ENCODE assay signal across 8 cellular contexts in genomic region chr2:174605687-174606086, GRCh38. TPM values are rescaled to one million over a fixed set of nuclear protein-coding genes. Genes with fewer than 3 reads are reported as not detected.
DNase-seq lines count a peak whose midpoint lies in the region; ATAC-seq and TF ChIP-seq lines count a peak whose summit lies in the region.

No MANE protein-coding gene starts in this region.

- no peak overlapping the region for H3K4me3 Mint-ChIP-seq in CD14-positive monocyte
- H3K4me3 Mint-ChIP-seq in activated CD8-positive, alpha-beta T cell treated with anti-CD3 and anti-CD28 coated beads for 36 hours = no peak overlapping the region

- DNase-seq in CD14-positive monocyte (ENCODE audit: low spot score) (no peak), HL-60 (ENCODE audit: low read depth in 1 of 2, low spot score in 1 of 2) (no peak), kidney glomerular epithelial cell (lab: John Stamatoyannopoulos, UW) (peak; percentile 38), NK-92 (lab: John Stamatoyannopoulos, UW; ENCODE audit: unreplicated experiment) (no peak), NCI-H1092 (lab: John Stamatoyannopoulos, UW) (no peak)
- DNase-seq in activated CD8-positive, alpha-beta T cell treated with anti-CD3 and anti-CD28 coated beads for 36 hours = no peak
- DNase-seq in stimulated activated CD4-positive, alpha-beta T cell treated with anti-CD3 and anti-CD28 coated beads, Interleukin-4, amount 100 ng/mL, for 4 hours = no peak
- no peak for DNase-seq in stimulated activated CD4-positive, alpha-beta T cell treated with anti-CD3 and anti-CD28 coated beads, Interleukin-4, amount 100 ng/mL, for 24 hours

- H3K9me3 Mint-ChIP-seq in CD14-positive monocyte = no peaks in the 10 kb centered on the region
- H3K9me3 Mint-ChIP-seq in activated CD8-positive, alpha-beta T cell treated with anti-CD3 and anti-CD28 coated beads for 36 hours = peaks cover 1% of the 10 kb centered on the region

- intact Hi-C loops in CD14-positive monocyte (cut with micrococcal nuclease) = loop anchor here in 1 of 2 donors (5.0 kb wide), 1 partner anchor 33 kb away; no protein-coding TSS in a partner anchor
- intact Hi-C loops in activated CD8-positive, alpha-beta T cell treated with anti-CD3 and anti-CD28 coated beads for 36 hours (cut with micrococcal nuclease) = loop anchor here (5.0 kb wide), 1 partner anchor 82 kb away; no protein-coding TSS in a partner anchor

- 0 out of 2 replicates have a peak overlapping the region, but pooled peaks have one; percentile 3 for H3K27ac ChIP-seq in HL-60 (replicated peaks)

- no peaks in the 10 kb centered on the region for H3K27me3 ChIP-seq in HL-60 (ENCODE audit: insufficient read depth, poor library complexity, severe bottlenecking)

- CTCF ChIA-PET in activated CD8-positive, alpha-beta T cell treated with anti-CD3 and anti-CD28 coated beads for 36 hours (lab: Charles Lee) = interaction anchor here (0.9 to 13.7 kb wide), 8 partner anchors 8 to 145 kb away, joined by 3 to 101 read pairs (median 4); partner anchors contain the start of gene WIPF1

- peaks cover 59 to 83% of the 10 kb centered on the region in 2 donors for H3K36me3 Mint-ChIP-seq in CD14-positive monocyte
- peaks cover 46% of the 10 kb centered on the region for H3K36me3 Mint-ChIP-seq in activated CD8-positive, alpha-beta T cell treated with anti-CD3 and anti-CD28 coated beads for 36 hours (ENCODE audit: low read depth)

- TF ChIP-seq CTCF in CD14-positive monocyte (IDR thresholded peaks at IDR 0.05) (peak; percentile 48), HL-60 (IDR thresholded peaks at IDR 0.05; ENCODE audit: insufficient read depth, low read length) (no peak)
- peak; percentile 83 for TF ChIP-seq CTCF in activated CD8-positive, alpha-beta T cell treated with anti-CD3 and anti-CD28 coated beads for 36 hours (IDR thresholded peaks at IDR 0.05)

- H3K4me3 ChIP-seq in HL-60 (replicated peaks; ENCODE audit: insufficient read depth, low read length) = no peak overlapping the region

- H3K27ac Mint-ChIP-seq in CD14-positive monocyte = peak overlapping the region in 2 of 7 donors; percentile 55 to 63
- peak overlapping the region; percentile 100 for H3K27ac Mint-ChIP-seq in activated CD8-positive, alpha-beta T cell treated with anti-CD3 and anti-CD28 coated beads for 36 hours

- H3K4me1 Mint-ChIP-seq in CD14-positive monocyte = peaks cover 42% of the 10 kb centered on the region
- H3K4me1 Mint-ChIP-seq in activated CD8-positive, alpha-beta T cell treated with anti-CD3 and anti-CD28 coated beads for 36 hours (ENCODE audit: low read depth) = peaks cover 92% of the 10 kb centered on the region

- POLR2A ChIA-PET in activated CD8-positive, alpha-beta T cell treated with anti-CD3 and anti-CD28 coated beads for 36 hours (lab: Charles Lee) = interaction anchor here (0.6 to 20.8 kb wide), 4 partner anchors 10 to 24 kb away, joined by 3 to 283 read pairs (median 92); partner anchors contain the start of gene WIPF1

- ATAC-seq in activated CD8-positive, alpha-beta T cell treated with anti-CD3 and anti-CD28 coated beads for 36 hours = peak; percentile 21

- H3K27me3 Mint-ChIP-seq in CD14-positive monocyte (ENCODE audit: low read depth in 3 of 3) = no peaks in the 10 kb centered on the region
- no peaks in the 10 kb centered on the region for H3K27me3 Mint-ChIP-seq in activated CD8-positive, alpha-beta T cell treated with anti-CD3 and anti-CD28 coated beads for 36 hours

RNA-seq across cellular contexts. Expression of gene WIPF1, which starts 8.1 kb away (rescaled TPM):
- polyA plus RNA-seq in CD14-positive monocyte = 10 to 100 TPM; 43.9 to 74.3 TPM
- total RNA-seq in activated CD8-positive, alpha-beta T cell treated with anti-CD3 and anti-CD28 coated beads for 36 hours = 100 to 1,000 TPM; 361 to 365 TPM
